In genomic region chr3:50050361-50050760, GRCh38 we compare ENCODE assay signal across 1 cellular context.
TF ChIP-seq lines count a peak whose summit lies in the region.

No MANE protein-coding gene starts in this region.

TF ChIP-seq in GM23338, 12 proteins besides CTCF, POLR2A, EP300 and RAD21 (continued from another document):
- TF ChIP-seq CREB1 (CRISPR knock-in tag; IDR thresholded peaks at IDR 0.05; ENCODE audit: low read depth): no peak
- no peak for TF ChIP-seq ZNF114 (CRISPR knock-in tag; IDR thresholded peaks at IDR 0.05)
- TF ChIP-seq REST (IDR thresholded peaks at IDR 0.05; ENCODE audit: unreplicated experiment): no peak
- TF ChIP-seq EZH2phosphoT487 (IDR thresholded peaks at IDR 0.05; ENCODE audit: unreplicated experiment): no peak
- no peak for TF ChIP-seq ETS1 (IDR thresholded peaks at IDR 0.05)
- no peak for TF ChIP-seq NANOG (IDR thresholded peaks at IDR 0.05; ENCODE audit: borderline replicate concordance)
- no peak for TF ChIP-seq EZH2 (IDR thresholded peaks at IDR 0.05; ENCODE audit: low read depth, unreplicated experiment)
TF ChIP-seq in GM23338: peak in this region for 0.
